ENCODE assay signal across 1 cellular context in the genomic region with DNA sequence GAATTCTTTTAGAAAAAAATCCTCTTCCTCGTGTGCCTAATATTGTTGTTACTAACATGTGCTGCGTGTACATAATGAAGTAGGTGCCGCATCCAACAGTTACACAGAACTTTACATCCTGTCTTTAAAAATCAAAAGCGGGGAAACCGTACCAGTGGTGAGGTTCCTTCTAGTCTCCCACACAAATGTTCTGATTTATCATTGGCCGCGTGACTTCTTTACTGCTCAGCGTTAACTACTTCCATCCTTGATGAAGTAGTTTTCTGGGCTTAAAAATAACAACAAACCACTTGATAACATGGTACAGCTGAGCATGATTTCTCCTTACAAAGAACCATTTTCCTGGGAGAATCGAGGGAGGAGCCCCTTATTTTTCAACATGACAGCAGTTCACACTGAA.
TF ChIP-seq lines count a peak whose summit lies in the region.

No MANE protein-coding gene starts in this region.

TF ChIP-seq in K562, 482 proteins besides CTCF, POLR2A, EP300 and RAD21:
- TF ChIP-seq ZNF444 (CRISPR knock-in tag; IDR thresholded peaks at IDR 0.05) (no peak), RCOR1 (IDR thresholded peaks at IDR 0.05; ENCODE audit: borderline replicate concordance in 1 of 2, low read depth in 2 of 2, low read length in 2 of 2) (0 out of 4 replicates have a peak, but pooled peaks of 1 of the 2 experiments have one; percentile 41), USF2 (CRISPR knock-in tag; IDR thresholded peaks at IDR 0.05) (peak; percentile 7; the same call in 1 of the 2 replicates), KDM1A (IDR thresholded peaks at IDR 0.05) (peak; percentile 30 to 60; a peak in 2 of 4 replicates)
